In genomic region chr1:230957580-230957989, GRCh38 we compare ENCODE assay signal across 14 cellular contexts. TPM values are rescaled to one million over a fixed set of nuclear protein-coding genes. Genes with fewer than 3 reads are reported as not detected.
DNase-seq lines count a peak whose midpoint lies in the region; ATAC-seq and TF ChIP-seq lines count a peak whose summit lies in the region.
"Had no signal": no experiment of that assay in that cellular context is flagged by ENCODE, and none has a peak within 500 bp of the region (broad histone marks: within the 10 kb centered on the region; RNA-seq: fewer than 3 reads in every experiment).

No MANE protein-coding gene starts in this region.

- ATAC-seq in GM18505 (IDR thresholded peaks at IDR 0.05; ENCODE audit: unreplicated experiment) (peak; percentile 75), GM21390 (IDR thresholded peaks at IDR 0.05; ENCODE audit: unreplicated experiment) (peak; percentile 87), HG03045 (IDR thresholded peaks at IDR 0.05; ENCODE audit: unreplicated experiment) (peak; percentile 75)
- ATAC-seq: HCT116, Panc1 had no signal

- no peaks in the 10 kb centered on the region for H3K9me3 ChIP-seq in SU-DHL-6 (ENCODE audit: insufficient read depth, low read length)

- H3K9me3 Mint-ChIP-seq in activated naive CD4-positive, alpha-beta T cell treated with anti-CD3 and anti-CD28 coated beads for 36 hours, result no peaks in the 10 kb centered on the region

- H3K36me3 Mint-ChIP-seq in activated naive CD4-positive, alpha-beta T cell treated with anti-CD3 and anti-CD28 coated beads for 36 hours (ENCODE audit: low read depth), result peaks cover 20% of the 10 kb centered on the region

- DNase-seq in COLO668 (lab: John Stamatoyannopoulos, UW; ENCODE audit: unreplicated experiment) (no peak), islet precursor cell (no peak), DMS53 treated with DMSO at 0.1 percent for 48 hours (lab: John Stamatoyannopoulos, UW; ENCODE audit: unreplicated experiment) (no peak)
- DNase-seq in activated naive CD4-positive, alpha-beta T cell treated with anti-CD3 and anti-CD28 coated beads for 36 hours, result no peak
- DNase-seq: effector memory CD4-positive, alpha-beta T cell; GF-D8; head of caudate nucleus; T1000 had no signal

- no peaks in the 10 kb centered on the region for H4K20me1 ChIP-seq in SU-DHL-6 (ENCODE audit: low read depth, low read length)

- H3K4me2 ChIP-seq in SU-DHL-6 (ENCODE audit: low read depth, low read length, poor library complexity, severe bottlenecking), result peak overlapping the region; percentile 81

- H3K79me2 ChIP-seq in SU-DHL-6 (ENCODE audit: insufficient read depth, low read length), result peaks cover 39% of the 10 kb centered on the region

- H3K9me2 ChIP-seq in SU-DHL-6 (replicated peaks; ENCODE audit: insufficient read depth, low read length), result no peaks in the 10 kb centered on the region

- H3K27me3 ChIP-seq in SU-DHL-6 (ENCODE audit: low read length), result no peaks in the 10 kb centered on the region

- H3K27ac Mint-ChIP-seq in activated naive CD4-positive, alpha-beta T cell treated with anti-CD3 and anti-CD28 coated beads for 36 hours, result no peak overlapping the region

- peak overlapping the region; percentile 39 for H3K4me3 ChIP-seq in SU-DHL-6 (ENCODE audit: insufficient read depth, low read length, poor library complexity, severe bottlenecking)

- H3F3A ChIP-seq in SU-DHL-6 (ENCODE audit: insufficient read depth), result peaks cover 27% of the 10 kb centered on the region

- intact Hi-C loops in activated naive CD4-positive, alpha-beta T cell treated with anti-CD3 and anti-CD28 coated beads for 36 hours (cut with micrococcal nuclease), result no loop called here

- no peak for TF ChIP-seq POLR2A in GM18505 (IDR thresholded peaks at IDR 0.05; ENCODE audit: borderline replicate concordance, extremely low read depth, insufficient read depth, insufficient read length)

- TF ChIP-seq CTCF in SU-DHL-6 (IDR thresholded peaks at IDR 0.05; ENCODE audit: insufficient read depth, low read length, poor library complexity, severe bottlenecking), result no peak

- H3K27ac ChIP-seq in SU-DHL-6 (ENCODE audit: low read depth, low read length), result peak overlapping the region; percentile 92

- H3K27me3 Mint-ChIP-seq in activated naive CD4-positive, alpha-beta T cell treated with anti-CD3 and anti-CD28 coated beads for 36 hours (ENCODE audit: low read depth), result no peaks in the 10 kb centered on the region

- H3K4me1 Mint-ChIP-seq in activated naive CD4-positive, alpha-beta T cell treated with anti-CD3 and anti-CD28 coated beads for 36 hours (ENCODE audit: low read depth), result peaks cover 17% of the 10 kb centered on the region

- peaks cover 28% of the 10 kb centered on the region for H3K36me3 ChIP-seq in SU-DHL-6 (ENCODE audit: low read length)

- H2AFZ ChIP-seq in SU-DHL-6 (ENCODE audit: low read depth, low read length, severe bottlenecking), result no peak overlapping the region

- H3K4me3 Mint-ChIP-seq in activated naive CD4-positive, alpha-beta T cell treated with anti-CD3 and anti-CD28 coated beads for 36 hours, result no peak overlapping the region

- peak overlapping the region; percentile 34 for H3K9ac ChIP-seq in SU-DHL-6 (ENCODE audit: low read length)

- CTCF ChIA-PET in activated naive CD4-positive, alpha-beta T cell treated with anti-CD3 and anti-CD28 coated beads for 36 hours (lab: Charles Lee), result interaction anchor here (1.3 kb wide), 1 partner anchor 21 kb away, joined by 5 read pairs; the partner anchor contains the start of genes ARV1 and TTC13

RNA-seq across cellular contexts. Expression of gene TTC13, which starts 21.1 kb away (rescaled TPM):
- 10 to 100 TPM; 10.9 to 13.2 TPM for total RNA-seq in activated naive CD4-positive, alpha-beta T cell treated with anti-CD3 and anti-CD28 coated beads for 36 hours

RNA-seq across cellular contexts. Expression of gene ARV1, which starts 21.3 kb away (rescaled TPM):
- 10 to 100 TPM; 14.9 to 17.7 TPM for total RNA-seq in activated naive CD4-positive, alpha-beta T cell treated with anti-CD3 and anti-CD28 coated beads for 36 hours
